In genomic region chr18:63532471-63532870, GRCh38 we compare ENCODE assay signal across 32 cellular contexts. TPM values are rescaled to one million over a fixed set of nuclear protein-coding genes. Genes with fewer than 3 reads are reported as not detected.
"Had no signal": no experiment of that assay in that cellular context is flagged by ENCODE, and none has a peak within 500 bp of the region (broad histone marks: within the 10 kb centered on the region; RNA-seq: fewer than 3 reads in every experiment).

No MANE protein-coding gene starts in this region.

- DNase-seq: activated CD4-positive, alpha-beta memory T cell treated with anti-CD3 and anti-CD28 coated beads for 36 hours; activated CD4-positive, alpha-beta T cell treated with anti-CD3 and anti-CD28 coated beads, Interleukin-2, amount 10 ng/mL, durations not matched to agents 7 days and 5 days; activated gamma-delta T cell; activated naive CD4-positive, alpha-beta T cell treated with Interleukin-2 at 50 U/mL for 16 hours; activated T-cell treated with anti-CD3 and anti-CD28 coated beads, Interleukin-2, amount 50 U/mL, for 1 hour; activated T-cell treated with anti-CD3 and anti-CD28 coated beads, Interleukin-2, amount 50 U/mL, for 72 hours; anterior cingulate cortex; caudate nucleus; cerebellar nuclear complex; NCI-H1092 treated with DMSO at 0.1 percent for 48 hours; NCI-H1417; NCI-H146; NCI-H187; NCI-H2029 treated with DMSO at 0.1 percent for 48 hours; NCI-H226; NCI-H446 treated with DMSO at 0.1 percent for 48 hours; NCI-H524; NCI-H69; NCI-H82; PC-3; Peyer's patch; RPMI8226; SHP77 treated with DMSO at 0.1 percent for 48 hours; SK-N-SH had no signal

- H3K4me3 Mint-ChIP-seq: activated CD4-positive, alpha-beta memory T cell treated with anti-CD3 and anti-CD28 coated beads for 36 hours; activated CD4-positive, alpha-beta T cell treated with anti-CD3 and anti-CD28 coated beads, Interleukin-2, amount 10 ng/mL, durations not matched to agents 7 days and 5 days; activated naive CD4-positive, alpha-beta T cell treated with anti-CD3 and anti-CD28 coated beads, Interleukin-2, amount 50 U/mL, for 24 hours; activated T-cell treated with anti-CD3 and anti-CD28 coated beads, Interleukin-2, amount 50 U/mL, for 72 hours; brain; T-helper 1 cell treated with Interleukin-12 subunit alpha and Interleukin-12 subunit beta and Interleukin-4 antibody, amounts not matched to agents 30 μg/mL and 1 μg/mL, for 36 hours; T-helper 2 cell treated with Interferon-gamma antibody and Interleukin-4, amounts not matched to agents 5 μg/mL and 100 μg/mL, for 36 hours had no signal

- ATAC-seq: activated T-cell treated with anti-CD3 and anti-CD28 coated beads, Interleukin-2, amount 50 U/mL, for 72 hours; PC-3 had no signal

- H3K9me3 Mint-ChIP-seq: activated CD4-positive, alpha-beta memory T cell treated with anti-CD3 and anti-CD28 coated beads for 36 hours; activated CD4-positive, alpha-beta T cell treated with anti-CD3 and anti-CD28 coated beads, Interleukin-2, amount 10 ng/mL, durations not matched to agents 7 days and 5 days; activated naive CD4-positive, alpha-beta T cell treated with anti-CD3 and anti-CD28 coated beads, Interleukin-2, amount 50 U/mL, for 24 hours; activated T-cell treated with anti-CD3 and anti-CD28 coated beads, Interleukin-2, amount 50 U/mL, for 72 hours; activated T-helper 2 cell treated with anti-CD3 and anti-CD28 coated beads, Interferon-gamma antibody, Interleukin-2, Interleukin-4, amounts not matched to agents 10 μg/mL and 5 μg/mL and 100 μg/mL, durations not matched to agents 14 hours and 24 hours and 36 hours; brain; T-helper 1 cell treated with Interleukin-12 subunit alpha and Interleukin-12 subunit beta and Interleukin-4 antibody, amounts not matched to agents 30 μg/mL and 1 μg/mL, for 36 hours; T-helper 2 cell treated with Interferon-gamma antibody and Interleukin-4, amounts not matched to agents 5 μg/mL and 100 μg/mL, for 36 hours had no signal

- H3K4me1 Mint-ChIP-seq: activated naive CD4-positive, alpha-beta T cell treated with anti-CD3 and anti-CD28 coated beads, Interleukin-2, amount 50 U/mL, for 24 hours; brain had no signal

- H3K27ac Mint-ChIP-seq: activated CD4-positive, alpha-beta memory T cell treated with anti-CD3 and anti-CD28 coated beads for 36 hours; activated CD4-positive, alpha-beta T cell treated with anti-CD3 and anti-CD28 coated beads, Interleukin-2, amount 10 ng/mL, durations not matched to agents 7 days and 5 days; activated naive CD4-positive, alpha-beta T cell treated with anti-CD3 and anti-CD28 coated beads, Interleukin-2, amount 50 U/mL, for 24 hours; activated T-cell treated with anti-CD3 and anti-CD28 coated beads, Interleukin-2, amount 50 U/mL, for 72 hours; activated T-helper 2 cell treated with anti-CD3 and anti-CD28 coated beads, Interferon-gamma antibody, Interleukin-2, Interleukin-4, amounts not matched to agents 10 μg/mL and 5 μg/mL and 100 μg/mL, durations not matched to agents 14 hours and 24 hours and 36 hours; brain; T-helper 1 cell treated with Interleukin-12 subunit alpha and Interleukin-12 subunit beta and Interleukin-4 antibody, amounts not matched to agents 30 μg/mL and 1 μg/mL, for 36 hours; T-helper 2 cell treated with Interferon-gamma antibody and Interleukin-4, amounts not matched to agents 5 μg/mL and 100 μg/mL, for 36 hours had no signal

RNA-seq across cellular contexts. Expression of gene SERPINB12, which starts 9.7 kb away (rescaled TPM):
- total RNA-seq: activated CD4-positive, alpha-beta memory T cell treated with anti-CD3 and anti-CD28 coated beads for 36 hours; activated CD4-positive, alpha-beta T cell treated with anti-CD3 and anti-CD28 coated beads, Interleukin-2, amount 10 ng/mL, durations not matched to agents 7 days and 5 days; activated CD8-positive, alpha-beta memory T cell treated with anti-CD3 and anti-CD28 coated beads for 36 hours; activated T-cell treated with anti-CD3 and anti-CD28 coated beads, Interleukin-2, amount 50 U/mL, for 72 hours; activated T-helper 2 cell treated with anti-CD3 and anti-CD28 coated beads, Interferon-gamma antibody, Interleukin-2, Interleukin-4, amounts not matched to agents 10 μg/mL and 5 μg/mL and 100 μg/mL, durations not matched to agents 14 hours and 24 hours and 36 hours; PC-3; Peyer's patch; SJSA1 had no signal

RNA-seq across cellular contexts. Expression of gene SERPINB13, which starts 54.7 kb away (rescaled TPM):
- total RNA-seq: activated CD4-positive, alpha-beta memory T cell treated with anti-CD3 and anti-CD28 coated beads for 36 hours; activated CD4-positive, alpha-beta T cell treated with anti-CD3 and anti-CD28 coated beads, Interleukin-2, amount 10 ng/mL, durations not matched to agents 7 days and 5 days; activated CD8-positive, alpha-beta memory T cell treated with anti-CD3 and anti-CD28 coated beads for 36 hours; activated T-cell treated with anti-CD3 and anti-CD28 coated beads, Interleukin-2, amount 50 U/mL, for 72 hours; activated T-helper 2 cell treated with anti-CD3 and anti-CD28 coated beads, Interferon-gamma antibody, Interleukin-2, Interleukin-4, amounts not matched to agents 10 μg/mL and 5 μg/mL and 100 μg/mL, durations not matched to agents 14 hours and 24 hours and 36 hours; LHCN-M2; PC-3; Peyer's patch; SJSA1 had no signal

RNA-seq across cellular contexts. Expression of gene SERPINB5, which starts 55.7 kb away (rescaled TPM):
- total RNA-seq: activated CD4-positive, alpha-beta memory T cell treated with anti-CD3 and anti-CD28 coated beads for 36 hours; activated CD4-positive, alpha-beta T cell treated with anti-CD3 and anti-CD28 coated beads, Interleukin-2, amount 10 ng/mL, durations not matched to agents 7 days and 5 days; activated CD8-positive, alpha-beta memory T cell treated with anti-CD3 and anti-CD28 coated beads for 36 hours; activated T-cell treated with anti-CD3 and anti-CD28 coated beads, Interleukin-2, amount 50 U/mL, for 72 hours; activated T-helper 2 cell treated with anti-CD3 and anti-CD28 coated beads, Interferon-gamma antibody, Interleukin-2, Interleukin-4, amounts not matched to agents 10 μg/mL and 5 μg/mL and 100 μg/mL, durations not matched to agents 14 hours and 24 hours and 36 hours; LHCN-M2; SJSA1 had no signal
